In the genomic region with DNA sequence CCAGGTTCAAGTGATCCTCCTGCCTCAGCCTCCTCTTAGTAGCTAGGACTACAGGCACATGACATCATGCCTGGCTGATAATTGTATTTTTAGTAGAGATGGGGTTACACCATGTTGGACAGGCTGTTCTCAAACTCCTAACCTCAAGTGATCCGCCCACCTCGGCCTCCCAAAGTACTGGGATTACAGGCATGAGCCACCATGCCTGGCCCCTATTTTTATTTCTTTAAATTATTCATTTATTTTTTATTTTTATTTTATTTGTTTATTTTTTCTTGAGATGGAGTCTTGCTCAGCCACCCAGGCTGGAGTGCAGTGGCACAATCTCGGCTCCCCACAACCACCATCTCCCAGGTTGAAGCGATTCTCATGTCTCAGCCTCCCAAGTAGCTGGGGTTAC, we compare ENCODE assay signal across 8 cellular contexts.
DNase-seq lines count a peak whose midpoint lies in the region; ATAC-seq and TF ChIP-seq lines count a peak whose summit lies in the region.
"Not testable (repeated sequence)": the region's sequence is repeated elsewhere in the genome, so short reads cannot be mapped to it uniquely, and the experiment has no call there.

No MANE protein-coding gene starts in this region.

- DNase-seq in CD4-positive, alpha-beta memory T cell; PC-9; activated CD8-positive, alpha-beta memory T cell treated with anti-CD3 and anti-CD28 coated beads, Interleukin-2, amount 10 ng/mL, durations not matched to agents 7 days and 5 days; effector memory CD8-positive, alpha-beta T cell; foreskin keratinocyte; natural killer cell treated with Interleukin-12 subunit alpha and Interleukin-12 subunit beta and Interleukin-15 and Interleukin-18, amount 100 ng/mL, for 72 hours (ENCODE audit: low spot score); suprapubic skin (ENCODE audit: low spot score in 2 of 2): not testable (repeated sequence)

- peak overlapping the region; percentile 93 to 98 (median 97) for H3K27ac Mint-ChIP-seq in CD4-positive, alpha-beta memory T cell
- peak overlapping the region; percentile 68 for H3K27ac Mint-ChIP-seq in T-helper 1 cell treated with Interleukin-12 subunit alpha and Interleukin-12 subunit beta and Interleukin-4 antibody, amounts not matched to agents 30 μg/mL and 1 μg/mL, for 36 hours
- H3K27ac Mint-ChIP-seq in activated CD8-positive, alpha-beta memory T cell treated with anti-CD3 and anti-CD28 coated beads, Interleukin-2, amount 10 ng/mL, durations not matched to agents 7 days and 5 days, result peak overlapping the region; percentile 95
- H3K27ac Mint-ChIP-seq in effector memory CD8-positive, alpha-beta T cell, result peak overlapping the region; percentile 100
- peak overlapping the region; percentile 91 to 92 for H3K27ac Mint-ChIP-seq in natural killer cell treated with Interleukin-12 subunit alpha and Interleukin-12 subunit beta and Interleukin-15 and Interleukin-18, amount 100 ng/mL, for 72 hours

- not testable (repeated sequence) for H3K9me3 Mint-ChIP-seq in CD4-positive, alpha-beta memory T cell; T-helper 1 cell treated with Interleukin-12 subunit alpha and Interleukin-12 subunit beta and Interleukin-4 antibody, amounts not matched to agents 30 μg/mL and 1 μg/mL, for 36 hours; activated CD8-positive, alpha-beta memory T cell treated with anti-CD3 and anti-CD28 coated beads, Interleukin-2, amount 10 ng/mL, durations not matched to agents 7 days and 5 days (ENCODE audit: low read depth); effector memory CD8-positive, alpha-beta T cell; natural killer cell treated with Interleukin-12 subunit alpha and Interleukin-12 subunit beta and Interleukin-15 and Interleukin-18, amount 100 ng/mL, for 72 hours

- H3K9me2 ChIP-seq in PC-9 (ENCODE audit: insufficient read depth), result not testable (repeated sequence)

- intact Hi-C loops in CD4-positive, alpha-beta memory T cell (cut with micrococcal nuclease), result loop anchor here (5.0 kb wide), 3 partner anchors 53 to 197 kb away; no protein-coding TSS in a partner anchor
- intact Hi-C loops in PC-9 (cut with micrococcal nuclease; ENCODE audit: unreplicated experiment), result not testable (repeated sequence)

- peaks cover 74% of the 10 kb centered on the region for H3K4me1 ChIP-seq in CD4-positive, alpha-beta memory T cell (ENCODE audit: insufficient read depth, low read length)
- peaks cover 58% of the 10 kb centered on the region for H3K4me1 ChIP-seq in PC-9 (replicated peaks; ENCODE audit: insufficient read depth)
- H3K4me1 ChIP-seq in foreskin keratinocyte, result peaks cover 50% of the 10 kb centered on the region
- H3K4me1 ChIP-seq in suprapubic skin, result peaks cover 52% of the 10 kb centered on the region

- not testable (repeated sequence) for H3K9me3 ChIP-seq in CD4-positive, alpha-beta memory T cell (ENCODE audit: control insufficient read depth in 1 of 2, low read length in 2 of 2); PC-9 (ENCODE audit: insufficient read depth, low read depth); suprapubic skin

- H3K79me2 ChIP-seq in PC-9 (ENCODE audit: low read depth), result peaks cover 86% of the 10 kb centered on the region

- not testable (repeated sequence) for ATAC-seq in activated CD8-positive, alpha-beta memory T cell treated with anti-CD3 and anti-CD28 coated beads, Interleukin-2, amount 10 ng/mL, durations not matched to agents 7 days and 5 days; effector memory CD8-positive, alpha-beta T cell (replicated peaks); foreskin keratinocyte; natural killer cell treated with Interleukin-12 subunit alpha and Interleukin-12 subunit beta and Interleukin-15 and Interleukin-18, amount 100 ng/mL, for 72 hours

- not testable (repeated sequence) for H3K27me3 ChIP-seq in CD4-positive, alpha-beta memory T cell (ENCODE audit: insufficient read depth, low read length); PC-9 (ENCODE audit: insufficient read depth, low read depth); foreskin keratinocyte; suprapubic skin

- 98% methylated on average over 4 of the region's 4 CpGs for WGBS in suprapubic skin

- POLR2A ChIA-PET in CD4-positive, alpha-beta memory T cell (lab: Charles Lee; ENCODE audit: partially characterized antibody), result interaction anchor here (1.1 kb wide), 1 partner anchor 10 kb away, joined by 4 read pairs; no protein-coding TSS in a partner anchor
- POLR2A ChIA-PET in PC-9 (lab: Charles Lee; ENCODE audit: unreplicated experiment), result not testable (repeated sequence)

- H3K4me2 ChIP-seq in PC-9, result not testable (repeated sequence)

- not testable (repeated sequence) for TF ChIP-seq EP300 in suprapubic skin (IDR thresholded peaks at IDR 0.05)

- not testable (repeated sequence) for BruUV-seq in PC-9 (replicated peaks; lab: Mats Ljungman, UMichigan)

- peaks cover 37 to 85% (median 56%) of the 10 kb centered on the region in 4 donors for H3K4me1 Mint-ChIP-seq in CD4-positive, alpha-beta memory T cell
- H3K4me1 Mint-ChIP-seq in T-helper 1 cell treated with Interleukin-12 subunit alpha and Interleukin-12 subunit beta and Interleukin-4 antibody, amounts not matched to agents 30 μg/mL and 1 μg/mL, for 36 hours (ENCODE audit: low read depth), result peaks cover 63% of the 10 kb centered on the region
- peaks cover 92% of the 10 kb centered on the region for H3K4me1 Mint-ChIP-seq in activated CD8-positive, alpha-beta memory T cell treated with anti-CD3 and anti-CD28 coated beads, Interleukin-2, amount 10 ng/mL, durations not matched to agents 7 days and 5 days
- peaks cover 83 to 84% of the 10 kb centered on the region in 2 donors for H3K4me1 Mint-ChIP-seq in effector memory CD8-positive, alpha-beta T cell (ENCODE audit: low read depth in 2 of 2)
- peaks cover 83 to 91% of the 10 kb centered on the region in 2 donors for H3K4me1 Mint-ChIP-seq in natural killer cell treated with Interleukin-12 subunit alpha and Interleukin-12 subunit beta and Interleukin-15 and Interleukin-18, amount 100 ng/mL, for 72 hours (ENCODE audit: low read depth in 2 of 2)

- peak overlapping the region in 2 of 8 donors; percentile 34 to 82 for H3K4me3 Mint-ChIP-seq in CD4-positive, alpha-beta memory T cell
- H3K4me3 Mint-ChIP-seq in T-helper 1 cell treated with Interleukin-12 subunit alpha and Interleukin-12 subunit beta and Interleukin-4 antibody, amounts not matched to agents 30 μg/mL and 1 μg/mL, for 36 hours; natural killer cell treated with Interleukin-12 subunit alpha and Interleukin-12 subunit beta and Interleukin-15 and Interleukin-18, amount 100 ng/mL, for 72 hours: not testable (repeated sequence)
- H3K4me3 Mint-ChIP-seq in activated CD8-positive, alpha-beta memory T cell treated with anti-CD3 and anti-CD28 coated beads, Interleukin-2, amount 10 ng/mL, durations not matched to agents 7 days and 5 days, result peak overlapping the region; percentile 17
- H3K4me3 Mint-ChIP-seq in effector memory CD8-positive, alpha-beta T cell, result peak overlapping the region; percentile 79 to 82

- not testable (repeated sequence) for H2AFZ ChIP-seq in PC-9

- not testable (repeated sequence) for H4K20me1 ChIP-seq in PC-9 (ENCODE audit: insufficient read depth)

- not testable (repeated sequence) for TF ChIP-seq POLR2A in suprapubic skin (IDR thresholded peaks at IDR 0.05)

- peaks cover 60% of the 10 kb centered on the region for H3F3A ChIP-seq in PC-9 (ENCODE audit: insufficient read depth, low read depth)

- H3K4me3 ChIP-seq in CD4-positive, alpha-beta memory T cell (ENCODE audit: low read length in 2 of 2); PC-9; suprapubic skin: not testable (repeated sequence)

- not testable (repeated sequence) for H3K36me3 Mint-ChIP-seq in CD4-positive, alpha-beta memory T cell; natural killer cell treated with Interleukin-12 subunit alpha and Interleukin-12 subunit beta and Interleukin-15 and Interleukin-18, amount 100 ng/mL, for 72 hours
- H3K36me3 Mint-ChIP-seq in T-helper 1 cell treated with Interleukin-12 subunit alpha and Interleukin-12 subunit beta and Interleukin-4 antibody, amounts not matched to agents 30 μg/mL and 1 μg/mL, for 36 hours (ENCODE audit: low read depth), result peaks cover 22% of the 10 kb centered on the region
- H3K36me3 Mint-ChIP-seq in activated CD8-positive, alpha-beta memory T cell treated with anti-CD3 and anti-CD28 coated beads, Interleukin-2, amount 10 ng/mL, durations not matched to agents 7 days and 5 days, result peaks cover 23% of the 10 kb centered on the region
- H3K36me3 Mint-ChIP-seq in effector memory CD8-positive, alpha-beta T cell (ENCODE audit: insufficient read depth), result peaks cover 50% of the 10 kb centered on the region

- H3K27ac ChIP-seq in CD4-positive, alpha-beta memory T cell (ENCODE audit: low read depth, low read length), result not testable (repeated sequence)
- H3K27ac ChIP-seq in PC-9 (0 out of 2 replicates have a peak overlapping the region, but pooled peaks have one; percentile 73), foreskin keratinocyte (peak overlapping the region; percentile 100), suprapubic skin (peak overlapping the region; percentile 77)

- not testable (repeated sequence) for TF ChIP-seq CTCF in PC-9 (conservative IDR thresholded peaks at IDR 0.05); foreskin keratinocyte (conservative IDR thresholded peaks at IDR 0.05); suprapubic skin (IDR thresholded peaks at IDR 0.05)

- H3K36me3 ChIP-seq in CD4-positive, alpha-beta memory T cell (ENCODE audit: insufficient read depth, low read length); suprapubic skin: not testable (repeated sequence)
- H3K36me3 ChIP-seq in PC-9 (ENCODE audit: low read depth), result peaks cover 16% of the 10 kb centered on the region

- CTCF ChIA-PET in CD4-positive, alpha-beta memory T cell (lab: Charles Lee; ENCODE audit: partially characterized antibody), result interaction anchor here (1.0 kb wide), 1 partner anchor 122 kb away, joined by 5 read pairs; no protein-coding TSS in a partner anchor
- CTCF ChIA-PET in PC-9 (lab: Charles Lee), result not testable (repeated sequence)
- CTCF ChIA-PET in activated CD8-positive, alpha-beta memory T cell treated with anti-CD3 and anti-CD28 coated beads, Interleukin-2, amount 10 ng/mL, durations not matched to agents 7 days and 5 days (lab: Charles Lee), result interaction anchor here (0.6 to 4.8 kb wide), 8 partner anchors 9 to 121 kb away, joined by 3 to 18 read pairs (median 4); no protein-coding TSS in a partner anchor

- H3K27me3 Mint-ChIP-seq in CD4-positive, alpha-beta memory T cell; T-helper 1 cell treated with Interleukin-12 subunit alpha and Interleukin-12 subunit beta and Interleukin-4 antibody, amounts not matched to agents 30 μg/mL and 1 μg/mL, for 36 hours (ENCODE audit: low read depth); activated CD8-positive, alpha-beta memory T cell treated with anti-CD3 and anti-CD28 coated beads, Interleukin-2, amount 10 ng/mL, durations not matched to agents 7 days and 5 days; effector memory CD8-positive, alpha-beta T cell; natural killer cell treated with Interleukin-12 subunit alpha and Interleukin-12 subunit beta and Interleukin-15 and Interleukin-18, amount 100 ng/mL, for 72 hours: not testable (repeated sequence)
